Comparison of ENCODE assay signal across 1 cellular context in the genomic region with DNA sequence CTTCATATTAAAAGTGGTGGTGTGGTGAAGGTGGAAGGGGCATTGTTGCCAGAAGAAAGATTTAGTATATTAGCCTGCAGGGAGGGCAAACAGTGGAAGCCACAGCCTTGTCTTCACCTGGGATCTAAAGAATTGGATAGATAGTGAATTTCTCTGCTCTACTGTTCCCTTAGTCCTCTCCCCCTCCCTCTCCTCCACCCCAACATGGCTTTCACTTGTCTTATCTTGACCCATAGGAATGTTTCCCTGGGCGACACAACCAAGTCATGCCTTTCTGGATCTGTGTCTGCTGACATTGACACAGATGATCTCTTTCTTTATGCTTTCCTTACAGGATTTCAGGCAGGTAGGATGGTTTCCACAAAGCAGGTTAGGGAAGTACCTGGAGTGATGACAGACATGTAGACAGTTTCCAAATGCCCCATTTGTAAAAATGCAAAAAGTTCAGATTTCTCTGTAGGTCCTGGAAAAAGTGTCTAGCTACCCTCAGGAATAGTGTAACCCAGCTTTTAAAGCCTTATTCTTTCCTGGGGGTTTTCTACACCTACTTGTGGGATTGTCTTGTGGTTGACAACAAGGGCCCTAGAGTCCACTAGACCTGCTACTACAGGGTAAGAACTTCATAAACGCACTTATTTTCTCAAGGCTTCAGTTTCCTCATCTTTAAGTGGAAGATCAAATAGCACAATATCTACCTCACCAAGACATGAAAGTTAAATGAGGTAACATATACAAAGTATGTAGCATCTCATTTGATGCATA.
TF ChIP-seq lines count a peak whose summit lies in the region.

No MANE protein-coding gene starts in this region.

TF ChIP-seq in H1, 55 proteins besides CTCF, POLR2A, EP300 and RAD21 (continued from another document):
- TF ChIP-seq, protein P1, sequence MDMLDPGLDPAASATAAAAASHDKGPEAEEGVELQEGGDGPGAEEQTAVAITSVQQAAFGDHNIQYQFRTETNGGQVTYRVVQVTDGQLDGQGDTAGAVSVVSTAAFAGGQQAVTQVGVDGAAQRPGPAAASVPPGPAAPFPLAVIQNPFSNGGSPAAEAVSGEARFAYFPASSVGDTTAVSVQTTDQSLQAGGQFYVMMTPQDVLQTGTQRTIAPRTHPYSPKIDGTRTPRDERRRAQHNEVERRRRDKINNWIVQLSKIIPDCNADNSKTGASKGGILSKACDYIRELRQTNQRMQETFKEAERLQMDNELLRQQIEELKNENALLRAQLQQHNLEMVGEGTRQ (IDR thresholded peaks at IDR 0.05; ENCODE audit: low read length), result no peak
- TF ChIP-seq RXRA (IDR thresholded peaks at IDR 0.05; ENCODE audit: insufficient read depth, low read depth, low read length), result no peak
- TF ChIP-seq JUN (IDR thresholded peaks at IDR 0.05; ENCODE audit: low read depth, low read length), result no peak
- no peak for TF ChIP-seq RFX5 (IDR thresholded peaks at IDR 0.05; ENCODE audit: borderline replicate concordance, low read depth, low read length)
- TF ChIP-seq, protein P2, sequence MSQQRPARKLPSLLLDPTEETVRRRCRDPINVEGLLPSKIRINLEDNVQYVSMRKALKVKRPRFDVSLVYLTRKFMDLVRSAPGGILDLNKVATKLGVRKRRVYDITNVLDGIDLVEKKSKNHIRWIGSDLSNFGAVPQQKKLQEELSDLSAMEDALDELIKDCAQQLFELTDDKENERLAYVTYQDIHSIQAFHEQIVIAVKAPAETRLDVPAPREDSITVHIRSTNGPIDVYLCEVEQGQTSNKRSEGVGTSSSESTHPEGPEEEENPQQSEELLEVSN (IDR thresholded peaks at IDR 0.05), result no peak
- TF ChIP-seq EGR1 (IDR thresholded peaks at IDR 0.05; ENCODE audit: borderline replicate concordance, low read depth, low read length), result no peak
TF ChIP-seq in H1: peak in this region for 0.
